ENCODE assay signal across 8 cellular contexts in the genomic region with DNA sequence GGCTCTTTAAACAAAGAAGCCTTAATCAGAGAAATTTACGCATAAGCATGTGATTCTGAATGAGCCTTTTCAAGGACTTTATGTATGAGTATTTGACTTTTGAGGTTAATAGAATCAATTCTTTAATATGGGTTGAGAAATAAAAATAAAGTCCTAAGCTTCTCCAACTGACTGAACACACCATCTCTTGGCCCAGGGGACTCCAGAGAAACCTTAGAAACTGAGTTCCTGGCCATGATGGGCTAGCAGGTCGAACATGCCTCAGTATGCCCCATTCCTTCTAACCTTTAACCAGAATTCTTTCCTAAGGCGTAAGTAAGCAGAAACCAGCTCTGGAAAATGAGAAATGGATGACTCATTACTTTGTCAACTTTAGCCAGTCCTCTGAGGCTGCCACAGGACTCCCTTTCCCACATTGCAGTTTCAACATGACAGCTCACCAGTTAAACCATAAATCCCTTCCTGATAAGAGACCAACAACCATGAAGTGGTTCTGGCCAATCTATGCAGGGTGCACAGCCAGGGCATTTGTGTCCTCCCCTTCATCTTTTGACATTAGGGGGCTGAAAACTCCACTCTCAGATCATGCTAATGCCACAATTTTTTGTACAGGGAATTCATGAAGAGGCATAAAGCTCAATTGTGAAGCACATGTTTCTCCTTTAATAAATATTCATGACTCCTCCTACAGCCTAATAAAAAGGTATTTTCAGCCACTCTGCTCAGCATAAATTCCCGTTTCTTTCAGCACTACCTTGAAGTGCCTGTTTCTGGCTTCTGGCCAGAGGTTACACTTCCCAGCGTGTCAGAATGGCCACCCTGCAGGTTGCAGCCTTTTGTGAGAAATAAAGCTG. TPM values are rescaled to one million over a fixed set of nuclear protein-coding genes. Genes with fewer than 3 reads are reported as not detected.
DNase-seq lines count a peak whose midpoint lies in the region; FAIRE-seq and TF ChIP-seq lines count a peak whose summit lies in the region.

No MANE protein-coding gene starts in this region.

- TF ChIP-seq CTCF in HEK293 (tag by site-specific recombination; IDR thresholded peaks at IDR 0.05): no peak
- TF ChIP-seq CTCF in bronchial epithelial cell (IDR thresholded peaks at IDR 0.05; ENCODE audit: insufficient read depth, low read length, severe bottlenecking): no peak

- no peaks in the 10 kb centered on the region for H3K9me3 ChIP-seq in HEK293 (ENCODE audit: control insufficient read depth, insufficient read depth, low read depth, low read length)

- DNase-seq in COLO829 (ENCODE audit: low spot score): peak; percentile 74
- DNase-seq in NCI-H510A treated with DMSO at 0.1 percent for 48 hours (lab: John Stamatoyannopoulos, UW): peak; percentile 40
- peak; percentile 100 for DNase-seq in bronchial epithelial cell (ENCODE audit: low read depth)
- DNase-seq in mucosa of gallbladder (ENCODE audit: low spot score): peak; percentile 52
- no peak for DNase-seq in stimulated activated CD4-positive, alpha-beta T cell treated with anti-CD3 and anti-CD28 coated beads, Interleukin-4, amount 100 ng/mL, for 4 hours
- no peak for DNase-seq in activated naive CD4-positive, alpha-beta T cell treated with Interleukin-2 at 50 U/mL for 16 hours
- no peak for DNase-seq in Ammon's horn (ENCODE audit: low spot score)

- peak overlapping the region; percentile 63 for H3K27ac ChIP-seq in HEK293 (ENCODE audit: extremely low read depth, low read depth, low read length)

- POLR2A ChIA-PET in HEK293 (lab: Yijun Ruan, JAX): no interaction called here

- FAIRE-seq in bronchial epithelial cell (lab: Jason Lieb, UNC): peak; percentile 97

- CTCF ChIA-PET in HEK293 (lab: Yijun Ruan, JAX): interaction anchor here (0.8 to 1.0 kb wide), 2 partner anchors 24 to 31 kb away, joined by 3 to 4 read pairs; no protein-coding TSS in a partner anchor

- H3K4me1 ChIP-seq in HEK293 (ENCODE audit: control insufficient read depth, insufficient read depth, low read length): peaks cover 7% of the 10 kb centered on the region; the same call in 1 of the 2 replicates

- H3K27me3 ChIP-seq in bronchial epithelial cell (ENCODE audit: control insufficient read depth, insufficient read depth, low read length): no peaks in the 10 kb centered on the region

- H3K36me3 ChIP-seq in HEK293 (ENCODE audit: control insufficient read depth in 2 of 2, insufficient read depth in 1 of 2, low read length in 2 of 2): no peaks in the 10 kb centered on the region
- no peaks in the 10 kb centered on the region for H3K36me3 ChIP-seq in bronchial epithelial cell (ENCODE audit: control insufficient read depth, insufficient read depth, low read length)

- H3K4me3 ChIP-seq in HEK293 (ENCODE audit: low read depth, low read length) (no peak overlapping the region), bronchial epithelial cell (ENCODE audit: low read depth, low read length) (no peak overlapping the region)

TF ChIP-seq in HEK293, 187 proteins besides CTCF, POLR2A, EP300 and RAD21 (continues in another document):
- peak; percentile 90 for TF ChIP-seq TRIM28 (IDR thresholded peaks at IDR 0.05; ENCODE audit: borderline replicate concordance, low read length)
- TF ChIP-seq, protein P1, sequence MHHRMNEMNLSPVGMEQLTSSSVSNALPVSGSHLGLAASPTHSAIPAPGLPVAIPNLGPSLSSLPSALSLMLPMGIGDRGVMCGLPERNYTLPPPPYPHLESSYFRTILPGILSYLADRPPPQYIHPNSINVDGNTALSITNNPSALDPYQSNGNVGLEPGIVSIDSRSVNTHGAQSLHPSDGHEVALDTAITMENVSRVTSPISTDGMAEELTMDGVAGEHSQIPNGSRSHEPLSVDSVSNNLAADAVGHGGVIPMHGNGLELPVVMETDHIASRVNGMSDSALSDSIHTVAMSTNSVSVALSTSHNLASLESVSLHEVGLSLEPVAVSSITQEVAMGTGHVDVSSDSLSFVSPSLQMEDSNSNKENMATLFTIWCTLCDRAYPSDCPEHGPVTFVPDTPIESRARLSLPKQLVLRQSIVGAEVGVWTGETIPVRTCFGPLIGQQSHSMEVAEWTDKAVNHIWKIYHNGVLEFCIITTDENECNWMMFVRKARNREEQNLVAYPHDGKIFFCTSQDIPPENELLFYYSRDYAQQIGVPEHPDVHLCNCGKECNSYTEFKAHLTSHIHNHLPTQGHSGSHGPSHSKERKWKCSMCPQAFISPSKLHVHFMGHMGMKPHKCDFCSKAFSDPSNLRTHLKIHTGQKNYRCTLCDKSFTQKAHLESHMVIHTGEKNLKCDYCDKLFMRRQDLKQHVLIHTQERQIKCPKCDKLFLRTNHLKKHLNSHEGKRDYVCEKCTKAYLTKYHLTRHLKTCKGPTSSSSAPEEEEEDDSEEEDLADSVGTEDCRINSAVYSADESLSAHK (tag by site-specific recombination; IDR thresholded peaks at IDR 0.05): peak; percentile 86
- no peak for TF ChIP-seq ZNF19 (tag by site-specific recombination; IDR thresholded peaks at IDR 0.05; ENCODE audit: low read depth)
- peak; percentile 5; the same call in 1 of the 2 replicates for TF ChIP-seq GLIS1 (tag by site-specific recombination; IDR thresholded peaks at IDR 0.05)
- TF ChIP-seq ZNF354C (tag by site-specific recombination; IDR thresholded peaks at IDR 0.05; ENCODE audit: borderline replicate concordance, low read depth): no peak
- peak; percentile 93 for TF ChIP-seq FEZF1 (tag by site-specific recombination; IDR thresholded peaks at IDR 0.05)
- TF ChIP-seq ZXDB (tag by site-specific recombination; IDR thresholded peaks at IDR 0.05): 0 out of 2 replicates have a peak, but pooled peaks have one; percentile 29
- TF ChIP-seq ZNF548 (tag by site-specific recombination; IDR thresholded peaks at IDR 0.05): no peak
- TF ChIP-seq ZIC2 (tag by site-specific recombination; IDR thresholded peaks at IDR 0.05): peak; percentile 27; the same call in 1 of the 2 replicates
- peak; percentile 52; the same call in 1 of the 2 replicates for TF ChIP-seq ZNF2 (tag by site-specific recombination; IDR thresholded peaks at IDR 0.05)
- TF ChIP-seq ZNF600 (tag by site-specific recombination; IDR thresholded peaks at IDR 0.05): peak; percentile 77
- peak; percentile 37; the same call in 1 of the 2 replicates for TF ChIP-seq ZNF366 (tag by site-specific recombination; conservative IDR thresholded peaks at IDR 0.05)
- TF ChIP-seq, protein P2, sequence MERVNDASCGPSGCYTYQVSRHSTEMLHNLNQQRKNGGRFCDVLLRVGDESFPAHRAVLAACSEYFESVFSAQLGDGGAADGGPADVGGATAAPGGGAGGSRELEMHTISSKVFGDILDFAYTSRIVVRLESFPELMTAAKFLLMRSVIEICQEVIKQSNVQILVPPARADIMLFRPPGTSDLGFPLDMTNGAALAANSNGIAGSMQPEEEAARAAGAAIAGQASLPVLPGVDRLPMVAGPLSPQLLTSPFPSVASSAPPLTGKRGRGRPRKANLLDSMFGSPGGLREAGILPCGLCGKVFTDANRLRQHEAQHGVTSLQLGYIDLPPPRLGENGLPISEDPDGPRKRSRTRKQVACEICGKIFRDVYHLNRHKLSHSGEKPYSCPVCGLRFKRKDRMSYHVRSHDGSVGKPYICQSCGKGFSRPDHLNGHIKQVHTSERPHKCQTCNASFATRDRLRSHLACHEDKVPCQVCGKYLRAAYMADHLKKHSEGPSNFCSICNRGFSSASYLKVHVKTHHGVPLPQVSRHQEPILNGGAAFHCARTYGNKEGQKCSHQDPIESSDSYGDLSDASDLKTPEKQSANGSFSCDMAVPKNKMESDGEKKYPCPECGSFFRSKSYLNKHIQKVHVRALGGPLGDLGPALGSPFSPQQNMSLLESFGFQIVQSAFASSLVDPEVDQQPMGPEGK (tag by site-specific recombination; IDR thresholded peaks at IDR 0.05): 0 out of 2 replicates have a peak, but pooled peaks have one; percentile 27
- TF ChIP-seq ZNF335 (tag by site-specific recombination; conservative IDR thresholded peaks at IDR 0.05): peak; percentile 40; the same call in 1 of the 2 replicates
- TF ChIP-seq MZF1 (tag by site-specific recombination; IDR thresholded peaks at IDR 0.05; ENCODE audit: borderline replicate concordance): peak; percentile 77; the same call in 1 of the 2 replicates
- TF ChIP-seq SETDB1 (IDR thresholded peaks at IDR 0.05; ENCODE audit: insufficient read length, low read length): peak; percentile 17
- no peak for TF ChIP-seq ZNF555 (tag by site-specific recombination; conservative IDR thresholded peaks at IDR 0.05)
- TF ChIP-seq ZBTB17 (tag by site-specific recombination; IDR thresholded peaks at IDR 0.05): peak; percentile 60
- TF ChIP-seq ZNF623 (tag by site-specific recombination; IDR thresholded peaks at IDR 0.05): peak; percentile 21; the same call in 1 of the 2 replicates
- 0 out of 2 replicates have a peak, but pooled peaks have one; percentile 30 for TF ChIP-seq ZEB2 (tag by site-specific recombination; IDR thresholded peaks at IDR 0.05)
- 0 out of 2 replicates have a peak, but pooled peaks have one; percentile 40 for TF ChIP-seq ZNF558 (tag by site-specific recombination; IDR thresholded peaks at IDR 0.05)
- TF ChIP-seq ZNF473 (tag by site-specific recombination; IDR thresholded peaks at IDR 0.05): no peak
- peak; percentile 39; the same call in 1 of the 2 replicates for TF ChIP-seq WT1 (tag by site-specific recombination; IDR thresholded peaks at IDR 0.05)
- no peak for TF ChIP-seq ZNF416 (tag by site-specific recombination; IDR thresholded peaks at IDR 0.05)
- TF ChIP-seq ZNF138 (tag by site-specific recombination; IDR thresholded peaks at IDR 0.05; ENCODE audit: borderline replicate concordance): no peak

RNA-seq across cellular contexts. Expression of gene TM4SF18, which starts 33.3 kb away (rescaled TPM):
- total RNA-seq in bronchial epithelial cell: not detected in 2 replicates
- total RNA-seq in mucosa of gallbladder: 7.7 TPM

Comparison
In these comparisons a context has a peak if more than half of its experiments do, and no peak if none do; other contexts are left out.
1. DNase-seq: peak in COLO829 (single experiment), NCI-H510A treated with DMSO at 0.1 percent for 48 hours (single experiment), bronchial epithelial cell (single experiment) and mucosa of gallbladder (single experiment); none in stimulated activated CD4-positive, alpha-beta T cell treated with anti-CD3 and anti-CD28 coated beads, Interleukin-4, amount 100 ng/mL, for 4 hours (0 of 2), activated naive CD4-positive, alpha-beta T cell treated with Interleukin-2 at 50 U/mL for 16 hours (single experiment) and Ammon's horn (single experiment).